35 cellular contexts compared by ENCODE assay signal in genomic region chr2:5898667-5899066, GRCh38.
"Had no signal": no experiment of that assay in that cellular context is flagged by ENCODE, and none has a peak within 500 bp of the region (broad histone marks: within the 10 kb centered on the region; RNA-seq: fewer than 3 reads in every experiment).

No MANE protein-coding gene starts in this region.

- DNase-seq: Kasumi-1, KG1, MG63, NCI-H1048, NCI-H1092 treated with DMSO at 0.1 percent for 48 hours, NCI-H1105 treated with DMSO at 0.1 percent for 48 hours, NCI-H1417, NCI-H1436, NCI-H146, NCI-H1694, NCI-H187, NCI-H1930, NCI-H2029 treated with DMSO at 0.1 percent for 48 hours, NCI-H2081 treated with DMSO at 0.1 percent for 48 hours, NCI-H2107, NCI-H2171, NCI-H226, NCI-H446 treated with DMSO at 0.1 percent for 48 hours, NCI-H510A, NCI-H524, NCI-H526, NCI-H69, NCI-H748 treated with DMSO at 0.1 percent for 48 hours, NCI-H82, OCI-M1, PC-3, Peyer's patch, SHP77, SIG-M5, SJCRH30 had no signal

- H3K36me3 ChIP-seq: MG63, Peyer's patch, SJCRH30 had no signal

- ATAC-seq: K562, PC-3, Right ventricle myocardium inferior, SK-N-SH treated with all-trans-retinoic acid at 6 μM for 48 hours had no signal

- H3K27ac ChIP-seq: Peyer's patch, RWPE1, SJCRH30, SK-N-MC had no signal

- H3K9me3 ChIP-seq: MG63, Peyer's patch, SJCRH30 had no signal

- H3K4me3 ChIP-seq: K562, MG63, Peyer's patch, SJCRH30, SK-N-MC had no signal

- H3K4me1 ChIP-seq: Peyer's patch, SJCRH30 had no signal

- H3K27me3 ChIP-seq: MG63, Peyer's patch, SJCRH30 had no signal
